In genomic region chr22:43537019-43537585, GRCh38 we compare ENCODE assay signal across 13 cellular contexts.
DNase-seq lines count a peak whose midpoint lies in the region; ATAC-seq and TF ChIP-seq lines count a peak whose summit lies in the region.
"Had no signal": no experiment of that assay in that cellular context is flagged by ENCODE, and none has a peak within 500 bp of the region (broad histone marks: within the 10 kb centered on the region; RNA-seq: fewer than 3 reads in every experiment).

No MANE protein-coding gene starts in this region.

- DNase-seq in AG09309 (ENCODE audit: low read depth) (no peak), NOMO-1 (lab: John Stamatoyannopoulos, UW; ENCODE audit: unreplicated experiment in 2 of 2) (peak; percentile 14 to 21), chondrocyte (ENCODE audit: low spot score) (no peak), GM13977 (ENCODE audit: low spot score) (no peak), NCI-H446 treated with DMSO at 0.1 percent for 48 hours (lab: John Stamatoyannopoulos, UW) (no peak)
- DNase-seq: activated CD4-positive, CD25-positive, alpha-beta regulatory T cell treated with anti-CD3 and anti-CD28 coated beads, Interleukin-2, amount 50 U/mL, for 72 hours; NCI-H1092 treated with DMSO at 0.1 percent for 48 hours; pancreas had no signal

- peaks cover 19% of the 10 kb centered on the region for H3K27me3 Mint-ChIP-seq in chondrocyte (ENCODE audit: low read depth)

- ATAC-seq in GM18868 (IDR thresholded peaks at IDR 0.05; ENCODE audit: unreplicated experiment) = no peak
- ATAC-seq in GM21619 (IDR thresholded peaks at IDR 0.05; ENCODE audit: unreplicated experiment) = no peak
- ATAC-seq: pancreas had no signal

- H3K9me3 Mint-ChIP-seq in chondrocyte (ENCODE audit: low read depth) = peaks cover 2% of the 10 kb centered on the region
- H3K9me3 Mint-ChIP-seq: activated T-helper 1 cell treated with anti-CD3 and anti-CD28 coated beads, Interleukin-12 subunit alpha, Interleukin-12 subunit beta, Interleukin-2, Interleukin-4 antibody, amounts not matched to agents 30 ng/mL and 10 ng/mL and 1 ng/mL, durations not matched to agents 14 hours and 24 hours and 36 hours had no signal

- H3K4me1 Mint-ChIP-seq in chondrocyte (ENCODE audit: low read depth) = no peaks in the 10 kb centered on the region
- H3K4me1 Mint-ChIP-seq: B cell had no signal

- no peak overlapping the region for H3K4me3 Mint-ChIP-seq in chondrocyte (ENCODE audit: unreplicated experiment)
- H3K4me3 Mint-ChIP-seq: activated T-helper 1 cell treated with anti-CD3 and anti-CD28 coated beads, Interleukin-12 subunit alpha, Interleukin-12 subunit beta, Interleukin-2, Interleukin-4 antibody, amounts not matched to agents 30 ng/mL and 10 ng/mL and 1 ng/mL, durations not matched to agents 14 hours and 24 hours and 36 hours; B cell had no signal

- TF ChIP-seq CTCF in AG09309 (IDR thresholded peaks at IDR 0.05; ENCODE audit: control insufficient read depth, insufficient read depth, low read depth, low read length, missing control alignments) (peak; percentile 12), GM12873 (IDR thresholded peaks at IDR 0.05; ENCODE audit: insufficient read depth, low read depth, low read length, missing control alignments) (peak; percentile 42), chondrocyte (IDR thresholded peaks at IDR 0.05) (peak; percentile 15), GM13977 (IDR thresholded peaks at IDR 0.05; ENCODE audit: extremely low read depth, insufficient read depth, missing control alignments) (no peak)

- H3K4me3 ChIP-seq in AG09309 (ENCODE audit: control insufficient read depth, low read depth, low read length) = no peak overlapping the region
- H3K4me3 ChIP-seq: pancreas had no signal

- no peak overlapping the region for H3K27ac Mint-ChIP-seq in chondrocyte (ENCODE audit: unreplicated experiment)
- H3K27ac Mint-ChIP-seq: activated T-helper 1 cell treated with anti-CD3 and anti-CD28 coated beads, Interleukin-12 subunit alpha, Interleukin-12 subunit beta, Interleukin-2, Interleukin-4 antibody, amounts not matched to agents 30 ng/mL and 10 ng/mL and 1 ng/mL, durations not matched to agents 14 hours and 24 hours and 36 hours; B cell had no signal

- H3K36me3 Mint-ChIP-seq in chondrocyte (ENCODE audit: low read depth) = peaks cover 2% of the 10 kb centered on the region

- in situ Hi-C loops in GM13977 (cut with MboI; ENCODE audit: low pct_unique_long_range_greater_than_20kb, low sequenced_read_pairs, unreplicated experiment) = no loop called here

Comparison
In these comparisons a context has a peak if more than half of its experiments do, and no peak if none do; other contexts are left out.
1. DNase-seq: peak in NOMO-1 (2 of 2); none in AG09309 (single experiment), chondrocyte (single experiment), GM13977 (single experiment) and NCI-H446 treated with DMSO at 0.1 percent for 48 hours (single experiment).